Comparison of ENCODE assay signal across 8 cellular contexts in genomic region chr17:38492067-38493040, GRCh38.
DNase-seq lines count a peak whose midpoint lies in the region; ATAC-seq and TF ChIP-seq lines count a peak whose summit lies in the region.
"Not testable (repeated sequence)": the region's sequence is repeated elsewhere in the genome, so short reads cannot be mapped to it uniquely, and the experiment has no call there.

No MANE protein-coding gene starts in this region.

- peaks cover 14% of the 10 kb centered on the region for H3K4me1 Mint-ChIP-seq in brain

- not testable (repeated sequence) for H3K4me1 ChIP-seq in Loucy (ENCODE audit: insufficient read depth, low read length, poor library complexity, severe bottlenecking); right cardiac atrium (ENCODE audit: control insufficient read depth, insufficient read depth, low read length)

- not testable (repeated sequence) for H3K79me2 ChIP-seq in Loucy (ENCODE audit: insufficient read depth, low read length)

- H3K9me3 ChIP-seq in Loucy (ENCODE audit: insufficient read depth, low read depth, low read length); right cardiac atrium (ENCODE audit: control insufficient read depth, low read length): not testable (repeated sequence)

- H3K4me2 ChIP-seq in Loucy (ENCODE audit: low read depth, low read length, poor library complexity, severe bottlenecking), result not testable (repeated sequence)

- peak overlapping the region in 4 of 5 experiments; percentile 48 to 75 (median 65) for H3K27ac Mint-ChIP-seq in brain

- not testable (repeated sequence) for H3F3A ChIP-seq in Loucy (ENCODE audit: low read depth)

- not testable (repeated sequence) for ATAC-seq in right cardiac atrium

- H3K4me3 ChIP-seq in Loucy (ENCODE audit: low read length, poor library complexity, severe bottlenecking); right cardiac atrium (ENCODE audit: low read length): not testable (repeated sequence)

- not testable (repeated sequence) for H3K9ac ChIP-seq in Loucy (ENCODE audit: low read depth, low read length, poor library complexity, severe bottlenecking)

- not testable (repeated sequence) for H3K9me3 Mint-ChIP-seq in brain

- not testable (repeated sequence) for H3K27me3 ChIP-seq in Loucy (ENCODE audit: insufficient read depth, low read length, poor library complexity, severe bottlenecking); right cardiac atrium (ENCODE audit: control insufficient read depth, insufficient read depth)

- H3K36me3 ChIP-seq in Loucy (ENCODE audit: insufficient read depth, low read length), result peaks cover 42% of the 10 kb centered on the region; the same call in 1 of the 2 replicates

- not testable (repeated sequence) for H2AFZ ChIP-seq in Loucy (ENCODE audit: low read length)

- intact Hi-C loops in right cardiac atrium (cut with DNase I), result not testable (repeated sequence)
- intact Hi-C loops in posterior cingulate gyrus (cut with DNase I), result loop anchor here (5.0 to 10.0 kb wide), 2 partner anchors 92 to 170 kb away; no protein-coding TSS in a partner anchor

- not testable (repeated sequence) for H3K27ac ChIP-seq in right cardiac atrium (ENCODE audit: low read length)

- H3K27me3 Mint-ChIP-seq in brain, result not testable (repeated sequence)

- H3K4me3 Mint-ChIP-seq in brain, result peak overlapping the region in 1 of 5 experiments; percentile 11

- not testable (repeated sequence) for H3K9me2 ChIP-seq in Loucy (replicated peaks; ENCODE audit: low read depth, low read length)

- H4K20me1 ChIP-seq in Loucy (ENCODE audit: insufficient read depth, low read length, poor library complexity, severe bottlenecking), result not testable (repeated sequence)

- 51% methylated on average over 14 of the region's 14 CpGs for WGBS in right cardiac atrium

- peaks cover 76% of the 10 kb centered on the region for H3K36me3 Mint-ChIP-seq in brain

- peak; percentile 49 for DNase-seq in DMS53 treated with DMSO at 0.1 percent for 48 hours (lab: John Stamatoyannopoulos, UW; ENCODE audit: unreplicated experiment)
- DNase-seq in NOMO-1 treated with dmso at 0.1 percent for 144 hours (lab: John Stamatoyannopoulos, UW; ENCODE audit: unreplicated experiment), result peak; percentile 60
- peak; percentile 96 for DNase-seq in activated CD4-positive, alpha-beta T cell treated with anti-CD3 and anti-CD28 coated beads for 48 hours
- peak; percentile 91 to 97 (median 95) for DNase-seq in right cardiac atrium
- peak; percentile 85 to 99 (median 93) for DNase-seq in posterior cingulate gyrus
- DNase-seq in stromal cell of bone marrow (ENCODE audit: low read depth), result peak; percentile 59

- TF ChIP-seq CTCF in Loucy (conservative IDR thresholded peaks at IDR 0.05; ENCODE audit: low read length) (peak; percentile 64), brain (conservative IDR thresholded peaks at IDR 0.05) (peak; percentile 76 to 84)
